Comparison of ENCODE assay signal across 29 cellular contexts in genomic region chr12:69480698-69481097, GRCh38.
"Had no signal": no experiment of that assay in that cellular context is flagged by ENCODE, and none has a peak within 500 bp of the region (broad histone marks: within the 10 kb centered on the region; RNA-seq: fewer than 3 reads in every experiment).

No MANE protein-coding gene starts in this region.

- H3K27me3 Mint-ChIP-seq: dendritic cell treated with granulocyte-macrophage colony-stimulating factor and Interleukin-4, amounts not matched to agents 40 ng/mL and 50 ng/mL, for 4 days; effector memory CD8-positive, alpha-beta T cell had no signal

- H3K27me3 ChIP-seq: colonic mucosa, dorsolateral prefrontal cortex, esophagus muscularis mucosa, esophagus squamous epithelium, foreskin keratinocyte, gastrocnemius medialis, gastroesophageal sphincter, heart left ventricle, heart right ventricle had no signal

- DNase-seq: colonic mucosa; cortex of kidney; dermis blood vessel endothelial cell; dorsolateral prefrontal cortex; effector CD4-positive, alpha-beta T cell; effector CD8-positive, alpha-beta T cell; effector memory CD4-positive, alpha-beta T cell; effector memory CD8-positive, alpha-beta T cell; endodermal cell; erythroblast; esophagus squamous epithelium; foreskin fibroblast; foreskin keratinocyte; foreskin melanocyte; gastrocnemius medialis; glutamatergic neuron; head of caudate nucleus; heart left ventricle; heart right ventricle had no signal

- H3K36me3 ChIP-seq: colonic mucosa, esophagus muscularis mucosa, gastrocnemius medialis, gastroesophageal sphincter, heart left ventricle, heart right ventricle had no signal

- H3K27ac Mint-ChIP-seq: dendritic cell treated with granulocyte-macrophage colony-stimulating factor and Interleukin-4, amounts not matched to agents 40 ng/mL and 50 ng/mL, for 4 days; effector memory CD8-positive, alpha-beta T cell had no signal

- FAIRE-seq: colon, endometrium, endothelial cell of umbilical vein, frontal cortex had no signal

- H3K9me3 ChIP-seq: colonic mucosa, esophagus muscularis mucosa, esophagus squamous epithelium, gastrocnemius medialis, gastroesophageal sphincter, heart left ventricle, heart right ventricle had no signal

- H3K27ac ChIP-seq: colonic mucosa, coronary artery, dorsolateral prefrontal cortex, epithelial cell of prostate, esophagus muscularis mucosa, esophagus squamous epithelium, foreskin keratinocyte, gastrocnemius medialis, gastroesophageal sphincter, heart left ventricle, heart right ventricle had no signal

- H3K9me3 Mint-ChIP-seq: dendritic cell treated with granulocyte-macrophage colony-stimulating factor and Interleukin-4, amounts not matched to agents 40 ng/mL and 50 ng/mL, for 4 days; effector memory CD8-positive, alpha-beta T cell; endodermal cell had no signal

- H3K4me3 Mint-ChIP-seq: dendritic cell treated with granulocyte-macrophage colony-stimulating factor and Interleukin-4, amounts not matched to agents 40 ng/mL and 50 ng/mL, for 4 days; effector memory CD8-positive, alpha-beta T cell; endodermal cell had no signal

- H3K4me3 ChIP-seq: colonic mucosa, coronary artery, dorsolateral prefrontal cortex, esophagus muscularis mucosa, esophagus squamous epithelium, gastrocnemius medialis, gastroesophageal sphincter, heart left ventricle, heart right ventricle had no signal

- ATAC-seq: effector memory CD8-positive, alpha-beta T cell; esophagus mucosa; foreskin keratinocyte; gastrocnemius medialis; gastroesophageal sphincter; heart left ventricle; heart right ventricle had no signal
